8 cellular contexts compared by ENCODE assay signal in the genomic region with DNA sequence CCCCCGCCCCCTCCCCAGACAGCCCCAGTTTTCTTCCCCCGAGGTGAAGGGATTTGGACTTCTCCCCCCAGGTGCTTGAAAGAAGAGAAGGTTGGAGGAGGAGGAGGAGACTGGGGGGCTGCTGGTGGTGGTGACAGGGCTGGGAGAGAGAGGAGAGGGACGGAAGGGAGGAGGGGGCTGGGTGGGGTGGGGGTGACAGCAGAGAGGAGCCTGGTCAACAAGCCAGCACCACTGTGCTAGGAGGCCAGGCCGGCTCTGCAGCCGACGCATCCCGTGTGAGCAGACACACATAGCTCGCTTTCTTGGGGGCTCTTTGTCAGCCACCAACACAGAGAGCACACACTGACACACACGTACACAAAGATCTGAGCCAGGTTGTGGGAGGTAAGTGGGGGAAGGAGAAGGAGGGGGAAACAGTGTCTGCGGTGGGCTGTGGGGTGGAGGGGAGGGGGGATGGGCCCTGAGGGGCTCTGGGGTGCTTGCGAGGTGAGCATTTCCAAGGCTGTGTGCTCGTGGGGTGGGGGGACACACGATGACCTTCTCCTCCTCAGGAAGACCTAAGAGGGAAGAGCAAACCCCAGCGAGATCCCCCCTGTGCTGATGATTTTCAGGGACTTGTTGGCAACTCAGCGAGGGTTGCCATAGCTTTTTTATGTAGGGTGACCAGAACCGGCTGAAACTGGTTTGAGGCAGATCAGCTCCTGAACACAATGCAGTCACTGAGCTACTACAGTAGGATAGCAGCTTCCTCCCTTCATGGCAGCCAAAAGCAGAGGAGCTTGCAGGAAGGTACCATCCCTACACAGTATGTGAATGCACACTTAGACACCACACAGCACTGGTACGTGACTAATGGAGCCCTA. TPM values are rescaled to one million over a fixed set of nuclear protein-coding genes. Genes with fewer than 3 reads are reported as not detected.
DNase-seq lines count a peak whose midpoint lies in the region; ATAC-seq, FAIRE-seq and TF ChIP-seq lines count a peak whose summit lies in the region.

A gene with protein sequence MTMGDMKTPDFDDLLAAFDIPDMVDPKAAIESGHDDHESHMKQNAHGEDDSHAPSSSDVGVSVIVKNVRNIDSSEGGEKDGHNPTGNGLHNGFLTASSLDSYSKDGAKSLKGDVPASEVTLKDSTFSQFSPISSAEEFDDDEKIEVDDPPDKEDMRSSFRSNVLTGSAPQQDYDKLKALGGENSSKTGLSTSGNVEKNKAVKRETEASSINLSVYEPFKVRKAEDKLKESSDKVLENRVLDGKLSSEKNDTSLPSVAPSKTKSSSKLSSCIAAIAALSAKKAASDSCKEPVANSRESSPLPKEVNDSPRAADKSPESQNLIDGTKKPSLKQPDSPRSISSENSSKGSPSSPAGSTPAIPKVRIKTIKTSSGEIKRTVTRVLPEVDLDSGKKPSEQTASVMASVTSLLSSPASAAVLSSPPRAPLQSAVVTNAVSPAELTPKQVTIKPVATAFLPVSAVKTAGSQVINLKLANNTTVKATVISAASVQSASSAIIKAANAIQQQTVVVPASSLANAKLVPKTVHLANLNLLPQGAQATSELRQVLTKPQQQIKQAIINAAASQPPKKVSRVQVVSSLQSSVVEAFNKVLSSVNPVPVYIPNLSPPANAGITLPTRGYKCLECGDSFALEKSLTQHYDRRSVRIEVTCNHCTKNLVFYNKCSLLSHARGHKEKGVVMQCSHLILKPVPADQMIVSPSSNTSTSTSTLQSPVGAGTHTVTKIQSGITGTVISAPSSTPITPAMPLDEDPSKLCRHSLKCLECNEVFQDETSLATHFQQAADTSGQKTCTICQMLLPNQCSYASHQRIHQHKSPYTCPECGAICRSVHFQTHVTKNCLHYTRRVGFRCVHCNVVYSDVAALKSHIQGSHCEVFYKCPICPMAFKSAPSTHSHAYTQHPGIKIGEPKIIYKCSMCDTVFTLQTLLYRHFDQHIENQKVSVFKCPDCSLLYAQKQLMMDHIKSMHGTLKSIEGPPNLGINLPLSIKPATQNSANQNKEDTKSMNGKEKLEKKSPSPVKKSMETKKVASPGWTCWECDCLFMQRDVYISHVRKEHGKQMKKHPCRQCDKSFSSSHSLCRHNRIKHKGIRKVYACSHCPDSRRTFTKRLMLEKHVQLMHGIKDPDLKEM (N-terminal part only) (plus strand): TSS at position 732 of the 863 bp plus-strand sequence. CDS start 53,411 bp downstream, outside the sequence.

- no peaks in the 10 kb centered on the region for H3K9me2 ChIP-seq in GM23338 (ENCODE audit: insufficient read depth)

- H3K4me3 ChIP-seq in GM23338 (peak within 1 kb of the TSS; percentile 51), keratinocyte (ENCODE audit: control insufficient read depth in 2 of 3, extremely low read depth in 1 of 3, insufficient read depth in 2 of 3, low read depth in 1 of 3, low read length in 3 of 3) (peak within 1 kb of the TSS; percentile 36 to 49 (median 41)), skeletal muscle tissue (ENCODE audit: low read length in 3 of 3) (peak within 1 kb of the TSS; percentile 24 to 61 (median 50))

- DNase-seq in AG08395 (ENCODE audit: low spot score) (peak; percentile 55), GM23338 (ENCODE audit: low spot score) (peak; percentile 74), NOMO-1 treated with DMSO at 0.1 percent for 48 hours (lab: John Stamatoyannopoulos, UW; ENCODE audit: unreplicated experiment) (peak; percentile 44), cerebellum (ENCODE audit: low spot score) (peak; percentile 83), keratinocyte (ENCODE audit: low read depth, low spot score) (no peak)

- H3K27ac Mint-ChIP-seq in GM23338, result peak within 1 kb of the TSS; percentile 97

- dilution Hi-C loops in keratinocyte (cut with MboI; ENCODE audit: extremely low pct_ligation_motif_present, low sequenced_read_pairs), result no loop called here

- peak; percentile 22 for ATAC-seq in GM23338
- ATAC-seq in HG03039 (IDR thresholded peaks at IDR 0.05; ENCODE audit: unreplicated experiment), result no peak
- ATAC-seq in HG02678 (IDR thresholded peaks at IDR 0.05; ENCODE audit: unreplicated experiment), result no peak

- peaks cover 21% of the 10 kb centered on the region; the same call in 1 of the 2 replicates for H3F3A ChIP-seq in GM23338 (replicated peaks; ENCODE audit: low read depth)

- H3K4me1 ChIP-seq in GM23338 (ENCODE audit: insufficient read depth), result peaks cover 65% of the 10 kb centered on the region
- H3K4me1 ChIP-seq in keratinocyte (ENCODE audit: control insufficient read depth, extremely low read depth, insufficient read depth, low read length), result peaks cover 44% of the 10 kb centered on the region
- peaks cover 53 to 64% (median 62%) of the 10 kb centered on the region in 3 donors for H3K4me1 ChIP-seq in skeletal muscle tissue (ENCODE audit: control insufficient read depth in 3 of 3, insufficient read depth in 3 of 3, low read length in 3 of 3)

- H3K27ac ChIP-seq in GM23338 (ENCODE audit: low read depth) (peak within 1 kb of the TSS; percentile 93), keratinocyte (ENCODE audit: control insufficient read depth, insufficient read depth, low read length) (peak within 1 kb of the TSS; percentile 65), skeletal muscle tissue (ENCODE audit: low read depth, low read length) (peak within 1 kb of the TSS; percentile 87)

- peak; percentile 93 for FAIRE-seq in keratinocyte (lab: Jason Lieb, UNC)

- H3K9me1 ChIP-seq in keratinocyte (ENCODE audit: control insufficient read depth, extremely low read depth, insufficient read depth, low read length), result no peaks in the 10 kb centered on the region

- H3K27me3 Mint-ChIP-seq in GM23338 (ENCODE audit: insufficient read depth, low read depth, poor library complexity), result peaks cover 14% of the 10 kb centered on the region

- peaks cover 56% of the 10 kb centered on the region for H3K36me3 Mint-ChIP-seq in GM23338 (ENCODE audit: low read depth)

- no peaks in the 10 kb centered on the region for H3K27me3 ChIP-seq in GM23338 (ENCODE audit: insufficient read depth)
- no peaks in the 10 kb centered on the region for H3K27me3 ChIP-seq in keratinocyte (ENCODE audit: control insufficient read depth, extremely low read depth, insufficient read depth, low read length)
- H3K27me3 ChIP-seq in skeletal muscle tissue (ENCODE audit: control insufficient read depth in 3 of 3, insufficient read depth in 3 of 3, low read length in 3 of 3), result no peaks in the 10 kb centered on the region

- H3K79me2 ChIP-seq in GM23338 (replicated peaks; ENCODE audit: insufficient read depth) (peaks cover 57% of the 10 kb centered on the region), keratinocyte (ENCODE audit: control insufficient read depth, insufficient read depth, low read length) (peaks cover 13% of the 10 kb centered on the region)

- H4K20me1 ChIP-seq in GM23338 (replicated peaks; ENCODE audit: insufficient read depth) (0 out of 2 replicates have a peak, but pooled peaks cover 9% of the 10 kb centered on the region), keratinocyte (ENCODE audit: control insufficient read depth, extremely low read depth, insufficient read depth, low read length) (no peaks in the 10 kb centered on the region)

- H2AFZ ChIP-seq in GM23338 (no peak within 1 kb of the TSS), keratinocyte (ENCODE audit: control insufficient read depth, low read length) (no peak within 1 kb of the TSS)

- H3K9ac ChIP-seq in keratinocyte (ENCODE audit: control insufficient read depth, extremely low read depth, insufficient read depth, low read length) (peak within 1 kb of the TSS; percentile 92), skeletal muscle tissue (ENCODE audit: low read depth in 1 of 3, low read length in 3 of 3) (peak within 1 kb of the TSS; percentile 70 to 84 (median 71))

- peaks cover 23% of the 10 kb centered on the region for H3K36me3 ChIP-seq in GM23338 (ENCODE audit: insufficient read depth)
- H3K36me3 ChIP-seq in keratinocyte (ENCODE audit: control insufficient read depth in 2 of 2, extremely low read depth in 1 of 2, insufficient read depth in 2 of 2, low read length in 2 of 2), result peaks cover 2 to 18% of the 10 kb centered on the region in 2 experiments
- peaks cover 10 to 16% (median 13%) of the 10 kb centered on the region in 3 donors for H3K36me3 ChIP-seq in skeletal muscle tissue (ENCODE audit: control insufficient read depth in 3 of 3, insufficient read depth in 3 of 3, low read length in 3 of 3)

- TF ChIP-seq CTCF in GM23338 (conservative IDR thresholded peaks at IDR 0.05; ENCODE audit: low read depth in 2 of 2) (no peak), keratinocyte (optimal IDR thresholded peaks at IDR 0.05 in 1 of 3, IDR thresholded peaks at IDR 0.05 in 1 of 3, conservative IDR thresholded peaks at IDR 0.05 in 1 of 3; ENCODE audit: extremely low read depth in 1 of 3, insufficient read depth in 2 of 3, low read length in 3 of 3) (no peak)

- H3K4me1 Mint-ChIP-seq in GM23338, result peaks cover 81% of the 10 kb centered on the region

- H3K4me2 ChIP-seq in GM23338, result peak within 1 kb of the TSS; percentile 75
- H3K4me2 ChIP-seq in keratinocyte (ENCODE audit: control insufficient read depth, extremely low read depth, insufficient read depth, low read depth, low read length), result peak within 1 kb of the TSS; percentile 68

- H3K9me3 Mint-ChIP-seq in GM23338, result peaks cover 9% of the 10 kb centered on the region

- H3K4me3 Mint-ChIP-seq in GM23338, result peak within 1 kb of the TSS; percentile 72

- H3K9me3 ChIP-seq in keratinocyte (ENCODE audit: control insufficient read depth, low read depth, low read length), result no peaks in the 10 kb centered on the region
- no peaks in the 10 kb centered on the region for H3K9me3 ChIP-seq in skeletal muscle tissue (ENCODE audit: control insufficient read depth in 3 of 3, low read length in 3 of 3)

RNA-seq across cellular contexts. Expression of the gene that starts here (rescaled TPM):
- 216 and 225 TPM in 2 replicates for total RNA-seq in GM23338 (2014; rRNA removed; shearing (Covaris generic))
- 49.8 and 51.5 TPM in 2 replicates for polyA plus RNA-seq in GM23338 (2016; fragmentation: Nextera tagmentation; extraction: Ambion mirVana)
- total RNA-seq in cerebellum, result 193 TPM
- polyA plus RNA-seq in keratinocyte, result 31.5 to 49.6 TPM (median 36.0 TPM) in 3 replicates
- 15.9 TPM for polyA plus RNA-seq in keratinocyte (2011; ENCODE audit: low read depth)
- polyA plus RNA-seq in keratinocyte (2011; cell fraction: cytosol; rRNA removed), result 29.6 and 38.6 TPM in 2 replicates
- polyA plus RNA-seq in keratinocyte (2011; cell fraction: nucleus; rRNA removed), result 71.9 and 86.5 TPM in 2 replicates
- polyA plus RNA-seq in keratinocyte (2012; ENCODE audit: low replicate concordance), result 12.6 and 23.3 TPM in 2 replicates
- 78.4 to 113 TPM (median 109 TPM) in 3 replicates for polyA minus RNA-seq in keratinocyte
- polyA minus RNA-seq in keratinocyte (2011; cell fraction: cytosol; rRNA and poly(A)+ RNA removed), result 35.1 TPM
- 35.3 and 77.5 TPM in 2 replicates for polyA minus RNA-seq in keratinocyte (2011; cell fraction: nucleus; rRNA and poly(A)+ RNA removed)
- total RNA-seq in skeletal muscle tissue, result 69.4 TPM
